Comparison of ENCODE assay signal across 9 cellular contexts in the genomic region with DNA sequence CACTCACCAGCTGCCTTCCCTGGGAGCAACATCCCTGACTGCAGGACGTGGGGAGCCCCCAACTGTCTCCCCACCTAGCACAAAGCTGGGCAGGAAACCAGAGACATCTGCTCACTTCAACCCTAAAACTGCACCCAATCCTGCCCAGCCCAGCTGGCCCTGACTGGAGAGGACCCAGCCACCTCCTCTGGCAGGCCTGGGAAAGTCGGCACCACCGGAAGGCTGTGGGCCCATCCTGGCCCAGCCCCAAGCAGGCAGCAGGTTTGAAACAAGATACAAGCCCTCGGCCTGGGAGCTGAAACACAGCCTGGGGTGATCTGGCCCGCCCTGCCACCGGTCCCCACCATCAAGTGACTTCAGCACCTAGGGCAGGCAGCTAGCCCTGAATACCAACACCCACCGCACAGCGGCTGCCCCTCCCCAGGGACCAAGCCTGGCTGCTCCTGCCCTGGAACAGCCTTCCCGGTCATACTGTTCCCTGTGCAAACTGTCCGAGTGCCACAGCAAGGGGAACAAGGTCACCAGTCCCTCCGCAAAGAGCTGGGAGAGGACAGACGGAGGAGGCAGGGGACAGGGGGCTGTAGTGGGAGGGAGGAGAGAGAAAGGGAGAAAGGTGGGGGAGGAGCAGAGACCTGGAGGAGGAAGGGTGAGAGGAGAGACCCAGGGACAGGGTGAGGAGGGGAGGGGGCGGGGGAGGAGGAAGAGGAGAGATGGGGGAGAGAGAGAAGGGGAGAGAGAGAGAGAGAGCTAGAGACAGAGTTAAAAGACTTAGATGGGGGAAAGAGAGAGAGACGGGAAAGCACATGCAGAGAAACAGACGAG.
DNase-seq lines count a peak whose midpoint lies in the region; ATAC-seq and TF ChIP-seq lines count a peak whose summit lies in the region.
"Had no signal": no experiment of that assay in that cellular context is flagged by ENCODE, and none has a peak within 500 bp of the region (broad histone marks: within the 10 kb centered on the region; RNA-seq: fewer than 3 reads in every experiment).

No MANE protein-coding gene starts in this region.

- DNase-seq in DMS 273 treated with DMSO at 0.1 percent for 48 hours (lab: John Stamatoyannopoulos, UW) (peak; percentile 80), NCI-H524 treated with DMSO at 0.1 percent for 48 hours (lab: John Stamatoyannopoulos, UW) (peak; percentile 55), sigmoid colon (no peak), foreskin melanocyte (no peak), globus pallidus (ENCODE audit: low spot score) (no peak), NCI-H1436 (lab: John Stamatoyannopoulos, UW) (no peak)

- ATAC-seq in gastroesophageal sphincter, result no peak
- no peak for ATAC-seq in HG02763 (IDR thresholded peaks at IDR 0.05; ENCODE audit: unreplicated experiment)

- H3K9me3 ChIP-seq in gastroesophageal sphincter (no peaks in the 10 kb centered on the region), sigmoid colon (no peaks in the 10 kb centered on the region)

- TF ChIP-seq CTCF in gastroesophageal sphincter (IDR thresholded peaks at IDR 0.05), result no peak
- no peak for TF ChIP-seq CTCF in sigmoid colon (IDR thresholded peaks at IDR 0.05)

- intact Hi-C loops in sigmoid colon (cut with DNase I), result no loop called here

- TF ChIP-seq EP300 in gastroesophageal sphincter (IDR thresholded peaks at IDR 0.05) (no peak), sigmoid colon (IDR thresholded peaks at IDR 0.05) (no peak)

- H3K27ac ChIP-seq in gastroesophageal sphincter (peak overlapping the region in 3 of 4 donors; percentile 75 to 93 (median 77)), sigmoid colon (peak overlapping the region; percentile 74 to 98 (median 86))
- H3K27ac ChIP-seq: parathyroid adenoma had no signal

- WGBS in gastroesophageal sphincter (ENCODE audit: low coverage in 1 of 2), 2 donors, result 20 to 21% methylated on average over 1 to 3 of the region's 15 CpGs
- 78 to 82% methylated on average over 15 of the region's 15 CpGs for WGBS in sigmoid colon, 2 donors

- TF ChIP-seq POLR2A in gastroesophageal sphincter (IDR thresholded peaks at IDR 0.05) (no peak), sigmoid colon (IDR thresholded peaks at IDR 0.05) (no peak)

- H3K4me3 ChIP-seq in gastroesophageal sphincter, result no peak overlapping the region
- no peak overlapping the region for H3K4me3 ChIP-seq in sigmoid colon

- H3K36me3 ChIP-seq in gastroesophageal sphincter (peaks cover 0 to 69% of the 10 kb centered on the region in 2 donors), sigmoid colon (peaks cover 0 to 15% (median 6%) of the 10 kb centered on the region in 4 donors)

- H3K4me1 ChIP-seq in gastroesophageal sphincter, result peaks cover 3 to 82% (median 43%) of the 10 kb centered on the region in 3 donors
- H3K4me1 ChIP-seq in sigmoid colon, result peaks cover 0 to 73% (median 67%) of the 10 kb centered on the region in 4 donors
- H3K4me1 ChIP-seq: parathyroid adenoma had no signal

- no peaks in the 10 kb centered on the region for H3K27me3 ChIP-seq in gastroesophageal sphincter
- no peaks in the 10 kb centered on the region for H3K27me3 ChIP-seq in sigmoid colon

Comparison
In these comparisons a context has a peak if more than half of its experiments do, and no peak if none do; other contexts are left out.
1. DNase-seq: peak in DMS 273 treated with DMSO at 0.1 percent for 48 hours (single experiment) and NCI-H524 treated with DMSO at 0.1 percent for 48 hours (single experiment); none in sigmoid colon (single experiment), foreskin melanocyte (single experiment), globus pallidus (single experiment) and NCI-H1436 (single experiment).